22 cellular contexts compared by ENCODE assay signal in genomic region chr16:69871708-69872107, GRCh38.
"Had no signal": no experiment of that assay in that cellular context is flagged by ENCODE, and none has a peak within 500 bp of the region (broad histone marks: within the 10 kb centered on the region; RNA-seq: fewer than 3 reads in every experiment).

No MANE protein-coding gene starts in this region.

- DNase-seq: dermis blood vessel endothelial cell; dorsolateral prefrontal cortex; effector CD4-positive, alpha-beta T cell; effector memory CD4-positive, alpha-beta T cell; foreskin keratinocyte; heart left ventricle; hippocampal formation; left cardiac atrium; left lung; left ventricle myocardium superior; lower lobe of right lung; mesenchymal stem cell; mucosa of descending colon had no signal

- H3K4me3 Mint-ChIP-seq: mesothelial cell of epicardium had no signal

- H3K4me3 ChIP-seq: coronary artery, dorsolateral prefrontal cortex, esophagus muscularis mucosa, gastroesophageal sphincter, heart left ventricle, left lung, lower lobe of right lung, mucosa of descending colon had no signal

- ATAC-seq: foreskin keratinocyte, gastroesophageal sphincter, heart left ventricle, left cardiac atrium, left lung, left ventricle myocardium superior, lower lobe of right lung, mucosa of descending colon had no signal

- H3K4me1 Mint-ChIP-seq: mesothelial cell of epicardium had no signal

- H3K27ac Mint-ChIP-seq: mesothelial cell of epicardium had no signal

- H3K27ac ChIP-seq: coronary artery, esophagus muscularis mucosa, foreskin keratinocyte, gastroesophageal sphincter, heart left ventricle, left lung, lower lobe of right lung had no signal

- FAIRE-seq: colon, endothelial cell of umbilical vein, frontal cortex, islet of Langerhans, keratinocyte had no signal

- H3K27me3 ChIP-seq: dorsolateral prefrontal cortex, esophagus muscularis mucosa, foreskin keratinocyte, gastroesophageal sphincter, heart left ventricle, left lung had no signal

- H3K4me1 ChIP-seq: esophagus muscularis mucosa, left lung, lower lobe of right lung had no signal
